8 cellular contexts compared by ENCODE assay signal in the genomic region with DNA sequence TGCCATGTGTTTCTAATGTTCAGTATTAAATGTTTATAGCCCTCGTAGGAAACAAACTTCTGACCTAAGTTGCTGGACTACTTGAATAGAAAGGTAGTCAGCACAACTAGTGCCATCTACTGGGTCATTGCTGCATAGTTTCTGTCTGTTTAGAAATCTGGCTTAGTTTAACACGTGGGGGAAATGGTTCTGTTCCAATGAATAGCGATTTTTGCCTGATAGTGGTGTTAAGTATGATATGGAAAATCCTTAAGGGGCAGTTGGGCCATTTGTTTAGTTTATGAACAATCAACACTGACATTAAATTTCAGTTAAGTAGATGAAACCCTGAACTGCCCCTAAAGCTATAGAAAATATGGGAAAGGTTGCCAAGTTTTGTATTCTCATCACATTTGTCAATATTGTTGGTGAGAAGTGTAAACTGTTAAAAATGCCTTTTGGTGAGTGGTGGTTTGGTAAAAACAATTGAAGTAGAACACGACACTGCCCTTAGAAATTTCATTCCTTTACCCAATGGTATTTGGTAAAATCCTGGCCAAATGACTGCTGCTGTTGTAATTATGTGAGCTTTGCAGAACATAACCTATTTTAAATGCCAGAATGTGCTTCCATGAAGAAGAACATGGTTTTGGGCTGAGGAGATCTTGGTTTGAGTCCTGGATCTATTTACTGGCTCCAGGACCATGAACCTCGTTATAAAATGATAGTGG.
DNase-seq lines count a peak whose midpoint lies in the region; ATAC-seq and TF ChIP-seq lines count a peak whose summit lies in the region.

No MANE protein-coding gene starts in this region.

- ATAC-seq in GM21717 (IDR thresholded peaks at IDR 0.05; ENCODE audit: unreplicated experiment), result peak; percentile 63
- ATAC-seq in stimulated activated naive CD8-positive, alpha-beta T cell treated with anti-CD3 and anti-CD28 coated beads, Interleukin-15, Interleukin-2, amounts not matched to agents 100 U/mL and 50 U/mL, for 24 hours, result peak; percentile 58

- DNase-seq in activated naive CD4-positive, alpha-beta T cell treated with Interleukin-2 at 50 U/mL for 16 hours, result peak; percentile 20
- DNase-seq in activated naive CD4-positive, alpha-beta T cell (lab: John Stamatoyannopoulos, UW), result no peak
- peak; percentile 24 for DNase-seq in SHP77 treated with DMSO at 0.1 percent for 48 hours (lab: John Stamatoyannopoulos, UW)
- DNase-seq in brain pericyte (ENCODE audit: low read depth, low spot score), result peak; percentile 53
- peak; percentile 87 for DNase-seq in iris pigment epithelial cell (ENCODE audit: low read depth)
- DNase-seq in stimulated activated naive CD8-positive, alpha-beta T cell treated with anti-CD3 and anti-CD28 coated beads, Interleukin-15, Interleukin-2, amounts not matched to agents 100 U/mL and 50 U/mL, for 24 hours, result peak; percentile 43

- no peak for TF ChIP-seq EP300 in Ishikawa (IDR thresholded peaks at IDR 0.05; ENCODE audit: borderline replicate concordance)

- TF ChIP-seq RAD21 in Ishikawa (IDR thresholded peaks at IDR 0.05; ENCODE audit: low read depth), result peak; percentile 75

TF ChIP-seq in Ishikawa, 13 proteins besides CTCF, POLR2A, EP300 and RAD21:
- TF ChIP-seq NFIC (IDR thresholded peaks at IDR 0.05) (0 out of 2 replicates have a peak, but pooled peaks have one; percentile 7), YY1 (IDR thresholded peaks at IDR 0.05; ENCODE audit: low read depth) (no peak)
- TF ChIP-seq, protein P1, sequence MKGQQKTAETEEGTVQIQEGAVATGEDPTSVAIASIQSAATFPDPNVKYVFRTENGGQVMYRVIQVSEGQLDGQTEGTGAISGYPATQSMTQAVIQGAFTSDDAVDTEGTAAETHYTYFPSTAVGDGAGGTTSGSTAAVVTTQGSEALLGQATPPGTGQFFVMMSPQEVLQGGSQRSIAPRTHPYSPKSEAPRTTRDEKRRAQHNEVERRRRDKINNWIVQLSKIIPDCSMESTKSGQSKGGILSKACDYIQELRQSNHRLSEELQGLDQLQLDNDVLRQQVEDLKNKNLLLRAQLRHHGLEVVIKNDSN (IDR thresholded peaks at IDR 0.05), result 0 out of 2 replicates have a peak, but pooled peaks have one; percentile 15

Comparison
In these comparisons a context has a peak if more than half of its experiments do, and no peak if none do; other contexts are left out.
1. DNase-seq: peak in activated naive CD4-positive, alpha-beta T cell treated with Interleukin-2 at 50 U/mL for 16 hours (single experiment), SHP77 treated with DMSO at 0.1 percent for 48 hours (single experiment), brain pericyte (single experiment), iris pigment epithelial cell (single experiment) and stimulated activated naive CD8-positive, alpha-beta T cell treated with anti-CD3 and anti-CD28 coated beads, Interleukin-15, Interleukin-2, amounts not matched to agents 100 U/mL and 50 U/mL, for 24 hours (single experiment); none in activated naive CD4-positive, alpha-beta T cell (0 of 4).